Comparison of ENCODE assay signal across 9 cellular contexts in genomic region chr12:569091-569676, GRCh38.
DNase-seq lines count a peak whose midpoint lies in the region; ATAC-seq and TF ChIP-seq lines count a peak whose summit lies in the region.
"Had no signal": no experiment of that assay in that cellular context is flagged by ENCODE, and none has a peak within 500 bp of the region (broad histone marks: within the 10 kb centered on the region; RNA-seq: fewer than 3 reads in every experiment).

No MANE protein-coding gene starts in this region.

- no peak overlapping the region for H2AFZ ChIP-seq in mesenchymal stem cell (ENCODE audit: low read depth, low read length)

- H2BK120ac ChIP-seq in mesenchymal stem cell (ENCODE audit: low read depth, low read length) = no peak overlapping the region

- H3K79me1 ChIP-seq in mesenchymal stem cell (replicated peaks; ENCODE audit: low read length, poor library complexity, severe bottlenecking) = peaks cover 2% of the 10 kb centered on the region

- H3K4me1 Mint-ChIP-seq in activated naive CD8-positive, alpha-beta T cell treated with anti-CD3 and anti-CD28 coated beads, Interleukin-2, amount 10 ng/mL, durations not matched to agents 7 days and 5 days = peaks cover 52% of the 10 kb centered on the region

- H3K27ac Mint-ChIP-seq in activated naive CD8-positive, alpha-beta T cell treated with anti-CD3 and anti-CD28 coated beads, Interleukin-2, amount 10 ng/mL, durations not matched to agents 7 days and 5 days = peak overlapping the region; percentile 69

- H3K14ac ChIP-seq in mesenchymal stem cell (ENCODE audit: low read length in 2 of 2) = no peak overlapping the region

- peaks cover 7% of the 10 kb centered on the region for H3K36me3 Mint-ChIP-seq in activated naive CD8-positive, alpha-beta T cell treated with anti-CD3 and anti-CD28 coated beads, Interleukin-2, amount 10 ng/mL, durations not matched to agents 7 days and 5 days

- no peak for ATAC-seq in Right ventricle myocardium inferior
- no peak for ATAC-seq in left ventricle myocardium superior
- ATAC-seq in activated naive CD8-positive, alpha-beta T cell treated with anti-CD3 and anti-CD28 coated beads, Interleukin-2, amount 10 ng/mL, durations not matched to agents 7 days and 5 days (ENCODE audit: low read depth) = peak; percentile 4
- no peak for ATAC-seq in GM18505 (IDR thresholded peaks at IDR 0.05; ENCODE audit: unreplicated experiment)

- 89% methylated on average over 5 of the region's 6 CpGs for WGBS in mesenchymal stem cell
- 17 to 77% methylated on average over 1 to 6 of the region's 6 CpGs for WGBS in transverse colon (ENCODE audit: low coverage in 1 of 2), 2 donors

- H3K4me3 ChIP-seq in mesenchymal stem cell (ENCODE audit: insufficient read depth in 1 of 2, low read depth in 1 of 2, low read length in 2 of 2) = peak overlapping the region in 1 of 2 experiments; percentile 81
- peak overlapping the region in 2 of 4 donors; percentile 51 to 73 for H3K4me3 ChIP-seq in transverse colon

- H3K27me3 ChIP-seq in mesenchymal stem cell (ENCODE audit: control insufficient read depth in 1 of 2, insufficient read depth in 1 of 2, low read length in 2 of 2) (peaks cover 0 to 9% of the 10 kb centered on the region in 2 experiments), transverse colon (no peaks in the 10 kb centered on the region)

- in situ Hi-C loops in transverse colon (cut with MboI; ENCODE audit: low pct_ligation_motif_present in 1 of 4, low pct_unique_long_range_greater_than_20kb in 1 of 4, low sequenced_read_pairs in 3 of 4) = loop anchor here in 2 of 4 donors (10.0 to 25.0 kb wide), 3 partner anchors 243 to 376 kb away; partner anchors contain the start of gene RAD52 (in 2 of the 2)

- peak overlapping the region; percentile 91 for H3K9ac ChIP-seq in mesenchymal stem cell (ENCODE audit: low read length)

- H3K9me3 ChIP-seq in mesenchymal stem cell (ENCODE audit: control insufficient read depth, low read length) (no peaks in the 10 kb centered on the region), transverse colon (no peaks in the 10 kb centered on the region)

- peak overlapping the region in 1 of 2 experiments; percentile 21 for H3K18ac ChIP-seq in mesenchymal stem cell (ENCODE audit: low read depth in 1 of 2, low read length in 2 of 2)

- no peak overlapping the region for H2AK5ac ChIP-seq in mesenchymal stem cell (ENCODE audit: low read length, severe bottlenecking)

- intact Hi-C loops in Right ventricle myocardium inferior (cut with DNase I) (loop anchor here (1.0 to 10.0 kb wide), 3 partner anchors 298 to 526 kb away; partner anchors contain the start of gene RAD52), left ventricle myocardium superior (cut with micrococcal nuclease) (no loop called here), transverse colon (cut with DNase I; ENCODE audit: low total_unique reads) (no loop called here)

- H2BK15ac ChIP-seq in mesenchymal stem cell (ENCODE audit: low read depth, poor library complexity, severe bottlenecking) = no peak overlapping the region

- no peak overlapping the region for H4K91ac ChIP-seq in mesenchymal stem cell (ENCODE audit: low read length)

- no peak overlapping the region for H3K23ac ChIP-seq in mesenchymal stem cell (ENCODE audit: low read length in 2 of 2)

- peak overlapping the region; percentile 86 for H3K4me3 Mint-ChIP-seq in activated naive CD8-positive, alpha-beta T cell treated with anti-CD3 and anti-CD28 coated beads, Interleukin-2, amount 10 ng/mL, durations not matched to agents 7 days and 5 days

- TF ChIP-seq POLR2A in transverse colon (IDR thresholded peaks at IDR 0.05) (no peak), GM18505 (IDR thresholded peaks at IDR 0.05; ENCODE audit: borderline replicate concordance, extremely low read depth, insufficient read depth, insufficient read length) (no peak)

- H4K8ac ChIP-seq in mesenchymal stem cell (ENCODE audit: low read length) = peak overlapping the region; percentile 86

- peaks cover 23% of the 10 kb centered on the region for H3K4me1 ChIP-seq in mesenchymal stem cell (ENCODE audit: control insufficient read depth, insufficient read depth, low read depth, low read length)
- H3K4me1 ChIP-seq in transverse colon = peaks cover 6 to 44% (median 32%) of the 10 kb centered on the region in 4 donors

- peak overlapping the region; percentile 33 for H3K4me2 ChIP-seq in mesenchymal stem cell (ENCODE audit: low read length, poor library complexity, severe bottlenecking)

- H3K27me3 Mint-ChIP-seq in activated naive CD8-positive, alpha-beta T cell treated with anti-CD3 and anti-CD28 coated beads, Interleukin-2, amount 10 ng/mL, durations not matched to agents 7 days and 5 days = no peaks in the 10 kb centered on the region

- peak; percentile 46 for DNase-seq in Right ventricle myocardium inferior (ENCODE audit: missing footprints)
- DNase-seq in left ventricle myocardium superior = no peak
- DNase-seq in activated naive CD8-positive, alpha-beta T cell treated with anti-CD3 and anti-CD28 coated beads, Interleukin-2, amount 10 ng/mL, durations not matched to agents 7 days and 5 days = no peak
- no peak for DNase-seq in mesenchymal stem cell
- DNase-seq in transverse colon = no peak
- no peak for DNase-seq in NAMALWA (ENCODE audit: low spot score)
- no peak for DNase-seq in HPDE6-E6E7 (ENCODE audit: extremely low spot score)
- DNase-seq: SHP77 treated with DMSO at 0.1 percent for 48 hours had no signal

- no peaks in the 10 kb centered on the region for H3K9me3 Mint-ChIP-seq in activated naive CD8-positive, alpha-beta T cell treated with anti-CD3 and anti-CD28 coated beads, Interleukin-2, amount 10 ng/mL, durations not matched to agents 7 days and 5 days

- H3K4ac ChIP-seq in mesenchymal stem cell (ENCODE audit: low read depth in 1 of 2, low read length in 2 of 2) = no peak overlapping the region

- no peak for TF ChIP-seq EP300 in transverse colon (IDR thresholded peaks at IDR 0.05; ENCODE audit: low read depth)

- H2BK12ac ChIP-seq in mesenchymal stem cell (ENCODE audit: low read length in 2 of 2) = no peak overlapping the region

- POLR2A ChIA-PET in activated naive CD8-positive, alpha-beta T cell treated with anti-CD3 and anti-CD28 coated beads, Interleukin-2, amount 10 ng/mL, durations not matched to agents 7 days and 5 days (lab: Charles Lee) = interaction anchor here (1.2 to 3.4 kb wide), 2 partner anchors 182 to 241 kb away, joined by 3 to 14 read pairs; no protein-coding TSS in a partner anchor

- no peak overlapping the region for H3K27ac ChIP-seq in mesenchymal stem cell (ENCODE audit: low read length, poor library complexity, severe bottlenecking)
- peak overlapping the region; percentile 93 to 95 (median 94) for H3K27ac ChIP-seq in transverse colon

- no peak for TF ChIP-seq CTCF in transverse colon (IDR thresholded peaks at IDR 0.05)

- H2BK5ac ChIP-seq in mesenchymal stem cell (ENCODE audit: low read depth, low read length, poor library complexity, severe bottlenecking) = no peak overlapping the region

- H3K36me3 ChIP-seq in mesenchymal stem cell (ENCODE audit: control insufficient read depth in 1 of 2, insufficient read depth in 2 of 2, low read depth in 1 of 2, low read length in 2 of 2) (no peaks in the 10 kb centered on the region), transverse colon (no peaks in the 10 kb centered on the region)
